Comparison of ENCODE assay signal across 9 cellular contexts in the genomic region with DNA sequence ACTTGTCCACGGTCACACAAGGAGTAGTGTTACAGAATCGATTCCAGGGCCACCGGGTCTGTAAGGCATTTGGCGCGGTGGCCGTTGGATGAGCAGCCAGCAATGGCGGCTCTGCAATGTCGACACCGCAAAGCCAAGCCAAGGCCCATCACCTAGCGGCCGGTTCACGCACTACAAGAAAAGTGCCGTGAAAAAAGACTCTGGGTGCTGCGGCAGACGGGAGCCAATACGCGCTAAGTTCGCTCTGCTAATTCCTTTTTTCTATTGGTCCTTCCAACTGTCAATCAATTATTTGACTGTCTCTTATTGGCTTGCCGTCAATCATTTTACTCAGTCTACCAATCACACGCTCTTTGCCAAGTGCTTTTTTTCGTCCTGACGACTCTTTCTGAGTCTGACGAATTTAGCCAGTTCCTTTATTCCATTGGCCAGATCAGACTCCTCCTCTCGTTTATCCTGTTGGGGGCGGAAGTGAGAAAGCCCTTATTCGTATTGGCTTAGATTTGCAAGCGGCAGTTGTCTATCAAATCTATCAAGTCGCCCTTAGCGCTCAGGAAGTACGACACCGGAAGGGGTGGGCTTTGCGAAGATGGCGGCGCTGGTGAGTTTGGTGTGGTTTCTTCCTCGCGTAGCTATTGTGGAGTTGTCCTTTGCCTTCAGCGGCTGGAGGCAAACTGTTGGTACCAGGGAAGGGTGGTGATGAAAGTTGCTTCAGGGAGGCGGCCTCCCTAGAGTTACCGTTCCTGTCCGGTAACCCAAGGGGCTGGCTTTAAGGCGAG. TPM values are rescaled to one million over a fixed set of nuclear protein-coding genes. Genes with fewer than 3 reads are reported as not detected.
DNase-seq lines count a peak whose midpoint lies in the region; ATAC-seq and TF ChIP-seq lines count a peak whose summit lies in the region.
"Had no signal": no experiment of that assay in that cellular context is flagged by ENCODE, and none has a peak within 500 bp of the region (broad histone marks: within the 10 kb centered on the region; RNA-seq: fewer than 3 reads in every experiment).

A gene with protein sequence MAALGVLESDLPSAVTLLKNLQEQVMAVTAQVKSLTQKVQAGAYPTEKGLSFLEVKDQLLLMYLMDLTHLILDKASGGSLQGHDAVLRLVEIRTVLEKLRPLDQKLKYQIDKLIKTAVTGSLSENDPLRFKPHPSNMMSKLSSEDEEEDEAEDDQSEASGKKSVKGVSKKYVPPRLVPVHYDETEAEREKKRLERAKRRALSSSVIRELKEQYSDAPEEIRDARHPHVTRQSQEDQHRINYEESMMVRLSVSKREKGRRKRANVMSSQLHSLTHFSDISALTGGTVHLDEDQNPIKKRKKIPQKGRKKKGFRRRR (plus strand): TSS at position 577 of the 779 bp plus-strand sequence. CDS start 13 bp downstream, at position 590.

- H3K4me1 Mint-ChIP-seq in WTC11: peaks cover 8% of the 10 kb centered on the region
- H3K4me1 Mint-ChIP-seq in immature natural killer cell: peaks cover 5 to 8% of the 10 kb centered on the region in 2 donors

- H3K36me3 Mint-ChIP-seq in WTC11 (peaks cover 20% of the 10 kb centered on the region), immature natural killer cell (peaks cover 1 to 11% (median 8%) of the 10 kb centered on the region in 3 donors)

- TF ChIP-seq CTCF in AG09309 (IDR thresholded peaks at IDR 0.05; ENCODE audit: control insufficient read depth, insufficient read depth, low read depth, low read length, missing control alignments) (peak; percentile 84), WTC11 (IDR thresholded peaks at IDR 0.05) (peak; percentile 66)

- DNase-seq in AG09309 (ENCODE audit: low read depth): peak; percentile 100
- DNase-seq in NCI-H2227 treated with DMSO at 0.1 percent for 48 hours (lab: John Stamatoyannopoulos, UW): peak; percentile 100
- peak; percentile 96 for DNase-seq in WTC11 (ENCODE audit: low spot score)
- DNase-seq in caudate nucleus (lab: John Stamatoyannopoulos, UW): peak; percentile 59 to 100 (median 96)
- DNase-seq in immature natural killer cell: peak; percentile 95 to 97 (median 97)
- DNase-seq in smooth muscle cell of the brain vasculature (ENCODE audit: low read depth, low spot score): peak; percentile 99

- POLR2A ChIA-PET in WTC11 (lab: Charles Lee): no interaction called here

- ATAC-seq in GM18909 (IDR thresholded peaks at IDR 0.05; ENCODE audit: poor library complexity, unreplicated experiment) (peak; percentile 96), HG03175 (IDR thresholded peaks at IDR 0.05; ENCODE audit: unreplicated experiment) (peak; percentile 91), WTC11 (peak; percentile 98)

- H3K4me3 Mint-ChIP-seq in WTC11 (no peak within 1 kb of the TSS), immature natural killer cell (no peak within 1 kb of the TSS)
- H3K4me3 Mint-ChIP-seq: stimulated activated naive CD8-positive, alpha-beta T cell treated with anti-CD3 and anti-CD28 coated beads, Interleukin-15, Interleukin-2, amounts not matched to agents 100 ng/mL and 50 ng/mL, for 24 hours had no signal

- H3K27me3 Mint-ChIP-seq in WTC11 (ENCODE audit: low read depth): peaks cover 30% of the 10 kb centered on the region
- H3K27me3 Mint-ChIP-seq in immature natural killer cell (ENCODE audit: low read depth in 3 of 3): no peaks in the 10 kb centered on the region
- H3K27me3 Mint-ChIP-seq: stimulated activated naive CD8-positive, alpha-beta T cell treated with anti-CD3 and anti-CD28 coated beads, Interleukin-15, Interleukin-2, amounts not matched to agents 100 ng/mL and 50 ng/mL, for 24 hours had no signal

- CTCF ChIA-PET in WTC11 (lab: Charles Lee): interaction anchor here (0.6 to 1.2 kb wide), 7 partner anchors 9 to 109 kb away, joined by 3 to 8 read pairs (median 3); no protein-coding TSS in a partner anchor

- peak within 1 kb of the TSS; percentile 97 for H3K4me3 ChIP-seq in AG09309 (ENCODE audit: control insufficient read depth, low read depth, low read length)

- H3K9me3 Mint-ChIP-seq in WTC11: no peaks in the 10 kb centered on the region
- no peaks in the 10 kb centered on the region for H3K9me3 Mint-ChIP-seq in immature natural killer cell
- H3K9me3 Mint-ChIP-seq: stimulated activated naive CD8-positive, alpha-beta T cell treated with anti-CD3 and anti-CD28 coated beads, Interleukin-15, Interleukin-2, amounts not matched to agents 100 ng/mL and 50 ng/mL, for 24 hours had no signal

- H3K27ac ChIP-seq in caudate nucleus (ENCODE audit: low read depth, low read length): peak within 1 kb of the TSS; percentile 91

- no peak within 1 kb of the TSS for H3K27ac Mint-ChIP-seq in WTC11
- H3K27ac Mint-ChIP-seq in immature natural killer cell: peak within 1 kb of the TSS in 3 of 6 donors; percentile 54 to 72 (median 55)
- H3K27ac Mint-ChIP-seq: stimulated activated naive CD8-positive, alpha-beta T cell treated with anti-CD3 and anti-CD28 coated beads, Interleukin-15, Interleukin-2, amounts not matched to agents 100 ng/mL and 50 ng/mL, for 24 hours had no signal

TF ChIP-seq in WTC11, 78 proteins besides CTCF, POLR2A, EP300 and RAD21 (continues in another document):
- TF ChIP-seq, protein P1, sequence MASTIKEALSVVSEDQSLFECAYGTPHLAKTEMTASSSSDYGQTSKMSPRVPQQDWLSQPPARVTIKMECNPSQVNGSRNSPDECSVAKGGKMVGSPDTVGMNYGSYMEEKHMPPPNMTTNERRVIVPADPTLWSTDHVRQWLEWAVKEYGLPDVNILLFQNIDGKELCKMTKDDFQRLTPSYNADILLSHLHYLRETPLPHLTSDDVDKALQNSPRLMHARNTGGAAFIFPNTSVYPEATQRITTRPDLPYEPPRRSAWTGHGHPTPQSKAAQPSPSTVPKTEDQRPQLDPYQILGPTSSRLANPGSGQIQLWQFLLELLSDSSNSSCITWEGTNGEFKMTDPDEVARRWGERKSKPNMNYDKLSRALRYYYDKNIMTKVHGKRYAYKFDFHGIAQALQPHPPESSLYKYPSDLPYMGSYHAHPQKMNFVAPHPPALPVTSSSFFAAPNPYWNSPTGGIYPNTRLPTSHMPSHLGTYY (CRISPR knock-in tag; IDR thresholded peaks at IDR 0.05): no peak
- no peak for TF ChIP-seq ZNF317 (CRISPR knock-in tag; IDR thresholded peaks at IDR 0.05; ENCODE audit: borderline replicate concordance, low read depth)
- TF ChIP-seq SP1 (CRISPR knock-in tag; conservative IDR thresholded peaks at IDR 0.05): peak; percentile 76
- TF ChIP-seq IRF2 (CRISPR knock-in tag; IDR thresholded peaks at IDR 0.05; ENCODE audit: borderline replicate concordance, low read depth): no peak
- peak; percentile 91 for TF ChIP-seq NFYB (CRISPR knock-in tag; conservative IDR thresholded peaks at IDR 0.05; ENCODE audit: low read depth)
- TF ChIP-seq, protein P2, sequence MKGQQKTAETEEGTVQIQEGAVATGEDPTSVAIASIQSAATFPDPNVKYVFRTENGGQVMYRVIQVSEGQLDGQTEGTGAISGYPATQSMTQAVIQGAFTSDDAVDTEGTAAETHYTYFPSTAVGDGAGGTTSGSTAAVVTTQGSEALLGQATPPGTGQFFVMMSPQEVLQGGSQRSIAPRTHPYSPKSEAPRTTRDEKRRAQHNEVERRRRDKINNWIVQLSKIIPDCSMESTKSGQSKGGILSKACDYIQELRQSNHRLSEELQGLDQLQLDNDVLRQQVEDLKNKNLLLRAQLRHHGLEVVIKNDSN (CRISPR knock-in tag; IDR thresholded peaks at IDR 0.05): 0 out of 2 replicates have a peak, but pooled peaks have one; percentile 30
- no peak for TF ChIP-seq ZNF423 (CRISPR knock-in tag; IDR thresholded peaks at IDR 0.05)
- 0 out of 2 replicates have a peak, but pooled peaks have one; percentile 15 for TF ChIP-seq TEAD4 (CRISPR knock-in tag; IDR thresholded peaks at IDR 0.05)
- TF ChIP-seq, protein P3, sequence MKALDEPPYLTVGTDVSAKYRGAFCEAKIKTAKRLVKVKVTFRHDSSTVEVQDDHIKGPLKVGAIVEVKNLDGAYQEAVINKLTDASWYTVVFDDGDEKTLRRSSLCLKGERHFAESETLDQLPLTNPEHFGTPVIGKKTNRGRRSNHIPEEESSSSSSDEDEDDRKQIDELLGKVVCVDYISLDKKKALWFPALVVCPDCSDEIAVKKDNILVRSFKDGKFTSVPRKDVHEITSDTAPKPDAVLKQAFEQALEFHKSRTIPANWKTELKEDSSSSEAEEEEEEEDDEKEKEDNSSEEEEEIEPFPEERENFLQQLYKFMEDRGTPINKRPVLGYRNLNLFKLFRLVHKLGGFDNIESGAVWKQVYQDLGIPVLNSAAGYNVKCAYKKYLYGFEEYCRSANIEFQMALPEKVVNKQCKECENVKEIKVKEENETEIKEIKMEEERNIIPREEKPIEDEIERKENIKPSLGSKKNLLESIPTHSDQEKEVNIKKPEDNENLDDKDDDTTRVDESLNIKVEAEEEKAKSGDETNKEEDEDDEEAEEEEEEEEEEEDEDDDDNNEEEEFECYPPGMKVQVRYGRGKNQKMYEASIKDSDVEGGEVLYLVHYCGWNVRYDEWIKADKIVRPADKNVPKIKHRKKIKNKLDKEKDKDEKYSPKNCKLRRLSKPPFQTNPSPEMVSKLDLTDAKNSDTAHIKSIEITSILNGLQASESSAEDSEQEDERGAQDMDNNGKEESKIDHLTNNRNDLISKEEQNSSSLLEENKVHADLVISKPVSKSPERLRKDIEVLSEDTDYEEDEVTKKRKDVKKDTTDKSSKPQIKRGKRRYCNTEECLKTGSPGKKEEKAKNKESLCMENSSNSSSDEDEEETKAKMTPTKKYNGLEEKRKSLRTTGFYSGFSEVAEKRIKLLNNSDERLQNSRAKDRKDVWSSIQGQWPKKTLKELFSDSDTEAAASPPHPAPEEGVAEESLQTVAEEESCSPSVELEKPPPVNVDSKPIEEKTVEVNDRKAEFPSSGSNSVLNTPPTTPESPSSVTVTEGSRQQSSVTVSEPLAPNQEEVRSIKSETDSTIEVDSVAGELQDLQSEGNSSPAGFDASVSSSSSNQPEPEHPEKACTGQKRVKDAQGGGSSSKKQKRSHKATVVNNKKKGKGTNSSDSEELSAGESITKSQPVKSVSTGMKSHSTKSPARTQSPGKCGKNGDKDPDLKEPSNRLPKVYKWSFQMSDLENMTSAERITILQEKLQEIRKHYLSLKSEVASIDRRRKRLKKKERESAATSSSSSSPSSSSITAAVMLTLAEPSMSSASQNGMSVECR (CRISPR knock-in tag; IDR thresholded peaks at IDR 0.05; ENCODE audit: borderline replicate concordance): 0 out of 2 replicates have a peak, but pooled peaks have one; percentile 29
- peak; percentile 93 for TF ChIP-seq CREM (CRISPR knock-in tag; IDR thresholded peaks at IDR 0.05)
- 0 out of 2 replicates have a peak, but pooled peaks have one; percentile 22 for TF ChIP-seq ZNF416 (CRISPR knock-in tag; IDR thresholded peaks at IDR 0.05)
- no peak for TF ChIP-seq ZBTB21 (CRISPR knock-in tag; IDR thresholded peaks at IDR 0.05; ENCODE audit: borderline replicate concordance)
- 0 out of 2 replicates have a peak, but pooled peaks have one; percentile 49 for TF ChIP-seq MYBL2 (CRISPR knock-in tag; IDR thresholded peaks at IDR 0.05)
- TF ChIP-seq TEAD1 (CRISPR knock-in tag; IDR thresholded peaks at IDR 0.05): peak; percentile 79; the same call in 1 of the 2 replicates
- peak; percentile 77; the same call in 1 of the 2 replicates for TF ChIP-seq MXD4 (CRISPR knock-in tag; IDR thresholded peaks at IDR 0.05; ENCODE audit: borderline replicate concordance)

RNA-seq across cellular contexts. Expression of the gene that starts here (rescaled TPM):
- total RNA-seq in WTC11 (2021): 37.4 to 45.5 TPM (median 43.3 TPM) in 3 replicates
- 10 to 100 TPM; 52.3 to 84.8 (median 81.5) TPM for polyA plus RNA-seq in immature natural killer cell

Comparison
In these comparisons a context has a peak if more than half of its experiments do, and no peak if none do; other contexts are left out.
1. Peak in every context shown above with its lines: DNase-seq, ATAC-seq, H3K4me3 ChIP-seq and H3K27ac ChIP-seq.